Comparison of ENCODE assay signal across 1 cellular context in genomic region chr3:13891492-13892073, GRCh38.
TF ChIP-seq lines count a peak whose summit lies in the region.

No MANE protein-coding gene starts in this region.

TF ChIP-seq in SK-N-SH treated with all-trans-retinoic acid at 6 μM for 48 hours, 23 proteins besides CTCF, POLR2A, EP300 and RAD21 (continued from another document):
- TF ChIP-seq BACH2 (CRISPR knock-in tag; IDR thresholded peaks at IDR 0.05; ENCODE audit: borderline replicate concordance) = no peak
- TF ChIP-seq PPARA (CRISPR knock-in tag; IDR thresholded peaks at IDR 0.05; ENCODE audit: borderline replicate concordance) = no peak
- TF ChIP-seq CSRNP3 (CRISPR knock-in tag; IDR thresholded peaks at IDR 0.05) = no peak
- TF ChIP-seq GLIS3 (CRISPR knock-in tag; IDR thresholded peaks at IDR 0.05) = no peak
- TF ChIP-seq ARNTL (CRISPR knock-in tag; IDR thresholded peaks at IDR 0.05; ENCODE audit: borderline replicate concordance, low read depth) = no peak
- TF ChIP-seq CSDC2 (CRISPR knock-in tag; IDR thresholded peaks at IDR 0.05) = no peak
- no peak for TF ChIP-seq ZNF70 (CRISPR knock-in tag; IDR thresholded peaks at IDR 0.05)
- no peak for TF ChIP-seq PATZ1 (CRISPR knock-in tag; IDR thresholded peaks at IDR 0.05; ENCODE audit: borderline replicate concordance)
- TF ChIP-seq SNAI2 (CRISPR knock-in tag; IDR thresholded peaks at IDR 0.05) = no peak
- no peak for TF ChIP-seq POU6F1 (CRISPR knock-in tag; IDR thresholded peaks at IDR 0.05; ENCODE audit: borderline replicate concordance, low read depth)
- TF ChIP-seq ZC3H10 (CRISPR knock-in tag; IDR thresholded peaks at IDR 0.05) = no peak
- no peak for TF ChIP-seq ZFP30 (CRISPR knock-in tag; IDR thresholded peaks at IDR 0.05)
- TF ChIP-seq ISL1 (CRISPR knock-in tag; IDR thresholded peaks at IDR 0.05) = no peak
